In the genomic region with DNA sequence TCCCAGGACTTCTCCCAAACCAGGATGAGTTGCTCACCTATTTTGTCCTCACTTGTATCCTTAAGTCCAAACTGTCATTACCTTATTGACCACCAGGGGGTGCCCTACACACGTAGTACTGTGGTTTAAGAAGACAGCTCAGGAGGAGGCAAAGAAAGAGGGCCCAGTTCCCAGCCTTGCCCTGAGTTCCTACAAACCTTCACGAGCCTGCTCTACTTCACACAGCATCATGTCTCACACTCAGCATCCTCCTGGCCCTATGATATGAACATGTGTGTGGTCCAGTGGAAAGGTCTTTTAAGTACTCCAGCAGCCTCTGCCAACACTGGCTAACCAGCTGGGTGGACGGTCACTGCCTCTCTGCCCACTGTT, we compare ENCODE assay signal across 7 cellular contexts. TPM values are rescaled to one million over a fixed set of nuclear protein-coding genes. Genes with fewer than 3 reads are reported as not detected.
DNase-seq lines count a peak whose midpoint lies in the region; ATAC-seq and TF ChIP-seq lines count a peak whose summit lies in the region.

No MANE protein-coding gene starts in this region.

- 28% methylated on average over 3 of the region's 3 CpGs for WGBS in right cardiac atrium
- 28 to 31% methylated on average over 3 of the region's 3 CpGs for WGBS in sigmoid colon, 2 donors

- peak overlapping the region; percentile 63 for H3K27ac ChIP-seq in right cardiac atrium (ENCODE audit: low read length)
- peak overlapping the region; percentile 69 to 98 (median 75) for H3K27ac ChIP-seq in sigmoid colon

- no peak for TF ChIP-seq POLR2A in sigmoid colon (IDR thresholded peaks at IDR 0.05)

- ATAC-seq in GM18867 (IDR thresholded peaks at IDR 0.05; ENCODE audit: unreplicated experiment) (peak; percentile 38), right cardiac atrium (peak; percentile 27 to 58), HG02759 (IDR thresholded peaks at IDR 0.05; ENCODE audit: unreplicated experiment) (no peak)

- TF ChIP-seq CTCF in sigmoid colon (IDR thresholded peaks at IDR 0.05): peak; percentile 85 to 95 (median 92)

- intact Hi-C loops in right cardiac atrium (cut with DNase I): loop anchor here in 2 of 4 donors (10.0 kb wide), 1 partner anchor 118 kb away; no protein-coding TSS in a partner anchor
- intact Hi-C loops in sigmoid colon (cut with DNase I): loop anchor here (2.0 kb wide), 1 partner anchor 116 kb away; no protein-coding TSS in a partner anchor

- H3K9me3 ChIP-seq in right cardiac atrium (ENCODE audit: control insufficient read depth, low read length) (no peaks in the 10 kb centered on the region), sigmoid colon (no peaks in the 10 kb centered on the region)

- H3K36me3 ChIP-seq in sigmoid colon: no peaks in the 10 kb centered on the region

- H3K4me3 ChIP-seq in right cardiac atrium (ENCODE audit: low read length): no peak overlapping the region
- no peak overlapping the region for H3K4me3 ChIP-seq in sigmoid colon

- DNase-seq in NCI-H2081 (lab: John Stamatoyannopoulos, UW) (peak; percentile 92 to 95), T-helper 22 cell (ENCODE audit: low read depth) (peak; percentile 71), amygdala (lab: John Stamatoyannopoulos, UW) (peak in 53 of 56 donors; percentile 7 to 96 (median 63)), right cardiac atrium (peak; percentile 66 to 79 (median 78)), sigmoid colon (peak; percentile 96)

- no peaks in the 10 kb centered on the region for H3K27me3 ChIP-seq in right cardiac atrium (ENCODE audit: control insufficient read depth, insufficient read depth)
- H3K27me3 ChIP-seq in sigmoid colon: no peaks in the 10 kb centered on the region

- peaks cover 12% of the 10 kb centered on the region for H3K4me1 ChIP-seq in right cardiac atrium (ENCODE audit: control insufficient read depth, insufficient read depth, low read length)
- H3K4me1 ChIP-seq in sigmoid colon: peaks cover 0 to 34% (median 32%) of the 10 kb centered on the region in 4 donors

- no peak for TF ChIP-seq EP300 in sigmoid colon (IDR thresholded peaks at IDR 0.05)

RNA-seq across cellular contexts. Expression of gene ZNF784, which starts 8.1 kb away (rescaled TPM):
- total RNA-seq in right cardiac atrium (10 to 100 TPM; 11.5 to 16.3 (median 13.3) TPM), sigmoid colon (1 to 10 TPM; 2.8 to 9.1 (median 3.7) TPM)
- polyA plus RNA-seq in right cardiac atrium (13.0 TPM), sigmoid colon (1 to 10 TPM; 7.2 to 8.2 (median 7.2) TPM)

RNA-seq across cellular contexts. Expression of gene ZNF580, which starts 8.4 kb away (rescaled TPM):
- total RNA-seq in right cardiac atrium (10 to 100 TPM; 23.7 to 32.0 (median 28.9) TPM), sigmoid colon (10 to 100 TPM; 23.5 to 45.5 (median 31.1) TPM)
- polyA plus RNA-seq in right cardiac atrium (18.7 TPM), sigmoid colon (10 to 100 TPM; 10.4 to 27.9 (median 13.8) TPM)

RNA-seq across cellular contexts. Expression of gene ZNF581, which starts 11.0 kb away (rescaled TPM):
- total RNA-seq in right cardiac atrium (10 to 100 TPM in 1 of 4 donors, 1 to 10 TPM in 3; 7.7 to 12.5 (median 9.3) TPM), sigmoid colon (10 to 100 TPM; 18.2 to 43.2 (median 24.5) TPM)
- polyA plus RNA-seq in right cardiac atrium (6.3 TPM), sigmoid colon (10 to 100 TPM; 17.1 to 24.4 (median 23.4) TPM)

RNA-seq across cellular contexts. Expression of gene CCDC106, which starts 15.6 kb away (rescaled TPM):
- 10 to 100 TPM; 23.6 to 26.6 (median 24.3) TPM for total RNA-seq in right cardiac atrium
- 30.4 TPM for polyA plus RNA-seq in right cardiac atrium
- 10 to 100 TPM; 16.6 to 22.9 (median 20.2) TPM for total RNA-seq in sigmoid colon
- polyA plus RNA-seq in sigmoid colon: 10 to 100 TPM in 2 of 3 donors, 1 to 10 TPM in 1; 5.5 to 10.8 (median 10.0) TPM

RNA-seq across cellular contexts. Expression of gene U2AF2, which starts 22.4 kb away (rescaled TPM):
- total RNA-seq in right cardiac atrium: 100 to 1,000 TPM in 1 of 4 donors, 10 to 100 TPM in 3; 87.5 to 101 (median 90.4) TPM
- polyA plus RNA-seq in right cardiac atrium: 76.0 TPM
- total RNA-seq in sigmoid colon: 10 to 100 TPM; 52.1 to 79.7 (median 65.4) TPM
- polyA plus RNA-seq in sigmoid colon: 100 to 1,000 TPM in 1 of 3 donors, 10 to 100 TPM in 2; 81.7 to 162 (median 86.9) TPM
